Comparison of ENCODE assay signal across 11 cellular contexts in the genomic region with DNA sequence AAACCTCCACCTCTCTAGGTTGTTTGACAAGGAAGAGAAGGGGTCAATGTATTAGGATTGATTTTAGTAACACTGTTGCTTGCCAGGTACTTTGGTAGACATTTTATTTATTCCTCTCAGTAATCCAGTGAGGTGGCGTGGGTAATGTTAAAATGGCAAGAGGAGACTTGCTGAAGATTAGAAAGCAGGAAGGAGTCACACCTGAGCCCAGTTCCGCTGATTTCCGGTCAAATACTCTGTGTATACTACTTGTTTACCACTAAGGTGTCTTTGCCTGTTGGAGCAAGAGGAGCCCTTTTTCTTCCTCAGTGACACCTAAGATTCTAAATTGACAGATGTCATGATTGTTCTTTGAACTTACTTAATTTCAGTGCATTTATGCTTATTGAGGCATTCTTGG. TPM values are rescaled to one million over a fixed set of nuclear protein-coding genes. Genes with fewer than 3 reads are reported as not detected.
A peak's percentile ranks its signal among the peaks of the same experiment; 100 is the strongest.
DNase-seq lines count a peak whose midpoint lies in the region; ATAC-seq and TF ChIP-seq lines count a peak whose summit lies in the region.
"Had no signal": no experiment of that assay in that cellular context is flagged by ENCODE, and none has a peak within 500 bp of the region (broad histone marks: within the 10 kb centered on the region; RNA-seq: fewer than 3 reads in every experiment).

No MANE protein-coding gene starts in this region.

- no peaks in the 10 kb centered on the region for H3K27me3 Mint-ChIP-seq in activated naive CD4-positive, alpha-beta T cell treated with anti-CD3 and anti-CD28 coated beads for 36 hours (ENCODE audit: low read depth)
- H3K27me3 Mint-ChIP-seq in activated B cell treated with CpG ODN at 0.5 μM for 24 hours, result no peaks in the 10 kb centered on the region
- no peaks in the 10 kb centered on the region for H3K27me3 Mint-ChIP-seq in stimulated activated memory B cell treated with anti-CD40 and anti-IgM and Interleukin-4, amounts not matched to agents 10 μg/mL and 1 μg/mL and 100 μg/mL, for 72 hours

- intact Hi-C loops in activated naive CD4-positive, alpha-beta T cell treated with anti-CD3 and anti-CD28 coated beads for 36 hours (cut with micrococcal nuclease), result no loop called here
- intact Hi-C loops in activated B cell treated with CpG ODN at 0.5 μM for 24 hours (cut with micrococcal nuclease), result loop anchor here (5.0 to 10.0 kb wide), 5 partner anchors 106 to 1612 kb away; partner anchors contain the start of genes CAPN7 and CCDC174

- H3K36me3 ChIP-seq in iPS-20b (ENCODE audit: insufficient read depth, low read depth, low read length), result peaks cover 27% of the 10 kb centered on the region

- H3K27ac Mint-ChIP-seq in activated naive CD4-positive, alpha-beta T cell treated with anti-CD3 and anti-CD28 coated beads for 36 hours, result no peak overlapping the region
- peak overlapping the region in 1 of 2 donors; percentile 94 for H3K27ac Mint-ChIP-seq in activated naive CD4-positive, alpha-beta T cell treated with anti-CD3 and anti-CD28 coated beads, Interleukin-2, amount 50 U/mL, for 72 hours
- H3K27ac Mint-ChIP-seq in activated B cell treated with CpG ODN at 0.5 μM for 24 hours, result no peak overlapping the region
- peak overlapping the region; percentile 56 for H3K27ac Mint-ChIP-seq in stimulated activated memory B cell treated with anti-CD40 and anti-IgM and Interleukin-4, amounts not matched to agents 10 μg/mL and 1 μg/mL and 100 μg/mL, for 72 hours

- no peaks in the 10 kb centered on the region for H3K9me3 ChIP-seq in iPS-20b (ENCODE audit: insufficient read depth, low read depth, low read length)
- H3K9me3 ChIP-seq: neutrophil, tibial artery had no signal

- no peak for TF ChIP-seq CTCF in activated B cell treated with CpG ODN at 0.5 μM for 24 hours (IDR thresholded peaks at IDR 0.05)

- peaks cover 31% of the 10 kb centered on the region for H3K4me1 Mint-ChIP-seq in activated naive CD4-positive, alpha-beta T cell treated with anti-CD3 and anti-CD28 coated beads for 36 hours (ENCODE audit: low read depth)
- peaks cover 25% of the 10 kb centered on the region for H3K4me1 Mint-ChIP-seq in activated B cell treated with CpG ODN at 0.5 μM for 24 hours
- H3K4me1 Mint-ChIP-seq in stimulated activated memory B cell treated with anti-CD40 and anti-IgM and Interleukin-4, amounts not matched to agents 10 μg/mL and 1 μg/mL and 100 μg/mL, for 72 hours, result peaks cover 24% of the 10 kb centered on the region

- peak overlapping the region; percentile 4; the same call in 1 of the 2 replicates for H3K4me3 ChIP-seq in iPS-20b (ENCODE audit: low read length)
- H3K4me3 ChIP-seq: tibial artery had no signal

- no peak for ATAC-seq in activated naive CD4-positive, alpha-beta T cell treated with anti-CD3 and anti-CD28 coated beads, Interleukin-2, amount 50 U/mL, for 72 hours
- no peak for ATAC-seq in activated B cell treated with CpG ODN at 0.5 μM for 24 hours (ENCODE audit: low read depth)
- no peak for ATAC-seq in stimulated activated memory B cell treated with anti-CD40 and anti-IgM and Interleukin-4, amounts not matched to agents 10 μg/mL and 1 μg/mL and 100 μg/mL, for 72 hours

- peaks cover 14% of the 10 kb centered on the region for H3K36me3 Mint-ChIP-seq in activated naive CD4-positive, alpha-beta T cell treated with anti-CD3 and anti-CD28 coated beads for 36 hours (ENCODE audit: low read depth)
- H3K36me3 Mint-ChIP-seq in activated naive CD4-positive, alpha-beta T cell treated with anti-CD3 and anti-CD28 coated beads, Interleukin-2, amount 50 U/mL, for 72 hours, result peaks cover 12 to 22% of the 10 kb centered on the region in 2 donors
- peaks cover 35% of the 10 kb centered on the region for H3K36me3 Mint-ChIP-seq in activated B cell treated with CpG ODN at 0.5 μM for 24 hours (ENCODE audit: low read depth)
- H3K36me3 Mint-ChIP-seq in stimulated activated memory B cell treated with anti-CD40 and anti-IgM and Interleukin-4, amounts not matched to agents 10 μg/mL and 1 μg/mL and 100 μg/mL, for 72 hours, result peaks cover 3% of the 10 kb centered on the region

- no peaks in the 10 kb centered on the region for H3K9me3 Mint-ChIP-seq in activated naive CD4-positive, alpha-beta T cell treated with anti-CD3 and anti-CD28 coated beads for 36 hours
- no peaks in the 10 kb centered on the region for H3K9me3 Mint-ChIP-seq in activated naive CD4-positive, alpha-beta T cell treated with anti-CD3 and anti-CD28 coated beads, Interleukin-2, amount 50 U/mL, for 72 hours
- no peaks in the 10 kb centered on the region for H3K9me3 Mint-ChIP-seq in activated B cell treated with CpG ODN at 0.5 μM for 24 hours
- H3K9me3 Mint-ChIP-seq in stimulated activated memory B cell treated with anti-CD40 and anti-IgM and Interleukin-4, amounts not matched to agents 10 μg/mL and 1 μg/mL and 100 μg/mL, for 72 hours, result no peaks in the 10 kb centered on the region

- POLR2A ChIA-PET in activated B cell treated with CpG ODN at 0.5 μM for 24 hours (lab: Charles Lee), result interaction anchor here (3.3 kb wide), 1 partner anchor 246 kb away, joined by 16 read pairs; the partner anchor contains the start of gene RFTN1
- POLR2A ChIA-PET in HEK293T (lab: Yijun Ruan, JAX), result no interaction called here

- no peaks in the 10 kb centered on the region for H3K27me3 ChIP-seq in iPS-20b (ENCODE audit: insufficient read depth, low read length)
- H3K27me3 ChIP-seq: neutrophil, tibial artery had no signal

- H3K4me1 ChIP-seq in iPS-20b (ENCODE audit: insufficient read depth, low read length), result no peaks in the 10 kb centered on the region

- H3K9ac ChIP-seq in iPS-20b (ENCODE audit: low read depth, low read length), result no peak overlapping the region

- H3K27ac ChIP-seq in iPS-20b (ENCODE audit: low read length), result no peak overlapping the region

- peak overlapping the region; percentile 44 for H3K4me3 Mint-ChIP-seq in activated naive CD4-positive, alpha-beta T cell treated with anti-CD3 and anti-CD28 coated beads for 36 hours
- H3K4me3 Mint-ChIP-seq in activated B cell treated with CpG ODN at 0.5 μM for 24 hours, result peak overlapping the region; percentile 13
- no peak overlapping the region for H3K4me3 Mint-ChIP-seq in stimulated activated memory B cell treated with anti-CD40 and anti-IgM and Interleukin-4, amounts not matched to agents 10 μg/mL and 1 μg/mL and 100 μg/mL, for 72 hours

- CTCF ChIA-PET in activated naive CD4-positive, alpha-beta T cell treated with anti-CD3 and anti-CD28 coated beads for 36 hours (lab: Charles Lee), result interaction anchor here (0.6 to 7.3 kb wide), 10 partner anchors 15 to 335 kb away, joined by 3 to 44 read pairs (median 7); no protein-coding TSS in a partner anchor
- CTCF ChIA-PET in activated B cell treated with CpG ODN at 0.5 μM for 24 hours (lab: Charles Lee), result interaction anchor here (1.3 kb wide), 1 partner anchor 965 kb away, joined by 3 read pairs; no protein-coding TSS in a partner anchor
- CTCF ChIA-PET in HEK293T (lab: Yijun Ruan, JAX), result interaction anchor here (0.8 kb wide), 1 partner anchor 20 kb away, joined by 3 read pairs; no protein-coding TSS in a partner anchor

- no peak for DNase-seq in activated naive CD4-positive, alpha-beta T cell treated with anti-CD3 and anti-CD28 coated beads for 36 hours
- no peak for DNase-seq in activated naive CD4-positive, alpha-beta T cell treated with anti-CD3 and anti-CD28 coated beads, Interleukin-2, amount 50 U/mL, for 72 hours (ENCODE audit: low spot score in 2 of 2)
- DNase-seq in activated B cell treated with CpG ODN at 0.5 μM for 24 hours (no peak), HEK293T (ENCODE audit: extremely low spot score) (no peak), NCI-H1436 (lab: John Stamatoyannopoulos, UW) (no peak), cortex of kidney (lab: John Stamatoyannopoulos, UW) (no peak)
- DNase-seq: NCI-H1417 treated with DMSO at 0.1 percent for 48 hours, tibial artery had no signal

TF ChIP-seq in HEK293T, 16 proteins besides CTCF, POLR2A, EP300 and RAD21:
- TF ChIP-seq, protein P1, sequence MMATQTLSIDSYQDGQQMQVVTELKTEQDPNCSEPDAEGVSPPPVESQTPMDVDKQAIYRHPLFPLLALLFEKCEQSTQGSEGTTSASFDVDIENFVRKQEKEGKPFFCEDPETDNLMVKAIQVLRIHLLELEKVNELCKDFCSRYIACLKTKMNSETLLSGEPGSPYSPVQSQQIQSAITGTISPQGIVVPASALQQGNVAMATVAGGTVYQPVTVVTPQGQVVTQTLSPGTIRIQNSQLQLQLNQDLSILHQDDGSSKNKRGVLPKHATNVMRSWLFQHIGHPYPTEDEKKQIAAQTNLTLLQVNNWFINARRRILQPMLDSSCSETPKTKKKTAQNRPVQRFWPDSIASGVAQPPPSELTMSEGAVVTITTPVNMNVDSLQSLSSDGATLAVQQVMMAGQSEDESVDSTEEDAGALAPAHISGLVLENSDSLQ (IDR thresholded peaks at IDR 0.05), result no peak
- TF ChIP-seq FOXA1 (IDR thresholded peaks at IDR 0.05) (no peak), NFRKB (IDR thresholded peaks at IDR 0.05) (no peak), FOXM1 (IDR thresholded peaks at IDR 0.05; ENCODE audit: borderline replicate concordance) (no peak), FOXK2 (IDR thresholded peaks at IDR 0.05) (no peak), BHLHE40 (IDR thresholded peaks at IDR 0.05; ENCODE audit: borderline replicate concordance) (no peak), SP1 (IDR thresholded peaks at IDR 0.05) (no peak)

RNA-seq across cellular contexts. Expression of gene OXNAD1, which starts 1.7 kb away (rescaled TPM):
- 10 to 100 TPM; 32.4 to 34.2 TPM for total RNA-seq in activated naive CD4-positive, alpha-beta T cell treated with anti-CD3 and anti-CD28 coated beads for 36 hours
- total RNA-seq in activated naive CD4-positive, alpha-beta T cell treated with anti-CD3 and anti-CD28 coated beads, Interleukin-2, amount 50 U/mL, for 72 hours, result 10 to 100 TPM; 47.7 to 53.9 TPM
- 5.5 and 8.7 TPM in 2 replicates for total RNA-seq in activated B cell treated with CpG ODN at 0.5 μM for 24 hours

RNA-seq across cellular contexts. Expression of gene DPH3, which starts 2.0 kb away (rescaled TPM):
- 10 to 100 TPM; 16.1 to 17.0 TPM for total RNA-seq in activated naive CD4-positive, alpha-beta T cell treated with anti-CD3 and anti-CD28 coated beads for 36 hours
- 10 to 100 TPM; 15.2 to 23.9 TPM for total RNA-seq in activated naive CD4-positive, alpha-beta T cell treated with anti-CD3 and anti-CD28 coated beads, Interleukin-2, amount 50 U/mL, for 72 hours
- 13.4 and 14.7 TPM in 2 replicates for total RNA-seq in activated B cell treated with CpG ODN at 0.5 μM for 24 hours
